33 cellular contexts compared by ENCODE assay signal in the genomic region with DNA sequence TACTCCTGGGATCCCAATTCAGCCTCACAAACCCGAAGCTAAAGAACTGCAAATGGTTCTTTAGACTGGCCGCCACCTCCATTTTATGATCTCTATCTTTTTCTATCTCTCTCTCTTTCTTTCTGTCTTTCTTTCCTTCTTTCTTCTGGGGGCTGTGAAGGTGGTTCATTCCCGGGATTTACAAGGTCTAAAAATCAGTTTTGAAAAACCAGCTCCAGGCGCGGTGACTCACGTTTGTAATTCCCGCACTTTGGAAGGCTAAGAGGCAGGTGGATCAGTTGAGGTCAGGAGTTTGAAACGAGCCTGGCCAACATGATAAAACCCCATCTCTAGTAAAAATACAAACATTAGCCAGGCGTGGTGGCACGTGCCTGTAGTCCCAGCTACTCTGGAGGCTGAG.
"Had no signal": no experiment of that assay in that cellular context is flagged by ENCODE, and none has a peak within 500 bp of the region (broad histone marks: within the 10 kb centered on the region; RNA-seq: fewer than 3 reads in every experiment).

No MANE protein-coding gene starts in this region.

- H3K4me3 Mint-ChIP-seq: activated CD4-positive, alpha-beta T cell treated with anti-CD3 and anti-CD28 coated beads for 36 hours; activated CD4-positive, alpha-beta T cell treated with anti-CD3 and anti-CD28 coated beads, Interleukin-2, amount 10 ng/mL, durations not matched to agents 7 days and 5 days; activated CD8-positive, alpha-beta T cell treated with anti-CD3 and anti-CD28 coated beads, Interleukin-2, amount 10 ng/mL, durations not matched to agents 7 days and 5 days; activated naive CD4-positive, alpha-beta T cell treated with anti-CD3 and anti-CD28 coated beads, Interleukin-2, amount 50 U/mL, for 24 hours; activated naive CD8-positive, alpha-beta T cell treated with anti-CD3 and anti-CD28 coated beads, Interleukin-2, amount 10 ng/mL, durations not matched to agents 7 days and 5 days; T-helper 1 cell treated with Interleukin-12 subunit alpha and Interleukin-12 subunit beta and Interleukin-4 antibody, amounts not matched to agents 30 μg/mL and 1 μg/mL, for 36 hours; T-helper 2 cell treated with Interferon-gamma antibody and Interleukin-4, amounts not matched to agents 5 μg/mL and 100 μg/mL, for 36 hours; WTC11 had no signal

- DNase-seq: activated CD4-positive, alpha-beta T cell treated with anti-CD3 and anti-CD28 coated beads for 36 hours; activated CD4-positive, alpha-beta T cell treated with anti-CD3 and anti-CD28 coated beads, Interleukin-2, amount 10 ng/mL, durations not matched to agents 7 days and 5 days; activated CD4-positive, alpha-beta T cell treated with anti-CD3 and anti-CD28 coated beads, Interleukin-2, amount 50 U/mL, for 48 hours; activated CD8-positive, alpha-beta memory T cell treated with anti-CD3 and anti-CD28 coated beads, Interleukin-2, amount 50 U/mL, for 48 hours; activated gamma-delta T cell; activated naive CD4-positive, alpha-beta T cell treated with Interleukin-2 at 50 U/mL for 16 hours; activated naive CD8-positive, alpha-beta T cell treated with anti-CD3 and anti-CD28 coated beads, Interleukin-2, amount 10 ng/mL, durations not matched to agents 7 days and 5 days; amygdala; body of pancreas; Kasumi-1; KBM-7; MG63; NCI-H1048; NCI-H1105 treated with DMSO at 0.1 percent for 48 hours; NCI-H1436 treated with DMSO at 0.1 percent for 48 hours; NCI-H1694 treated with DMSO at 0.1 percent for 48 hours; NCI-H2029; NCI-H510A; NCI-H526; NCI-H748 treated with DMSO at 0.1 percent for 48 hours; SHP77; SJCRH30 had no signal

- H3K36me3 ChIP-seq: ascending aorta, breast epithelium, MG63, SJCRH30 had no signal

- ATAC-seq: activated CD4-positive, alpha-beta T cell treated with anti-CD3 and anti-CD28 coated beads for 36 hours; activated CD4-positive, CD25-positive, alpha-beta regulatory T cell treated with anti-CD3 and anti-CD28 coated beads, Interleukin-2, amount 50 U/mL, for 24 hours; activated CD8-positive, alpha-beta T cell treated with anti-CD3 and anti-CD28 coated beads, Interleukin-2, amount 10 ng/mL, durations not matched to agents 7 days and 5 days; body of pancreas; Panc1; WTC11 had no signal

- H3K4me3 ChIP-seq: ascending aorta, body of pancreas, breast epithelium, MG63, SJCRH30, SK-N-MC had no signal

- H3K27me3 ChIP-seq: ascending aorta, body of pancreas, breast epithelium, MG63, SJCRH30 had no signal

- H3K9me3 Mint-ChIP-seq: activated CD4-positive, alpha-beta T cell treated with anti-CD3 and anti-CD28 coated beads, Interleukin-2, amount 10 ng/mL, durations not matched to agents 7 days and 5 days; activated naive CD8-positive, alpha-beta T cell treated with anti-CD3 and anti-CD28 coated beads, Interleukin-2, amount 10 ng/mL, durations not matched to agents 7 days and 5 days; activated T-helper 2 cell treated with anti-CD3 and anti-CD28 coated beads, Interferon-gamma antibody, Interleukin-2, Interleukin-4, amounts not matched to agents 10 μg/mL and 5 μg/mL and 100 μg/mL, durations not matched to agents 14 hours and 24 hours and 36 hours; T-helper 1 cell treated with Interleukin-12 subunit alpha and Interleukin-12 subunit beta and Interleukin-4 antibody, amounts not matched to agents 30 μg/mL and 1 μg/mL, for 36 hours; T-helper 2 cell treated with Interferon-gamma antibody and Interleukin-4, amounts not matched to agents 5 μg/mL and 100 μg/mL, for 36 hours; WTC11 had no signal

- H3K9me3 ChIP-seq: ascending aorta, body of pancreas, breast epithelium, MG63, SJCRH30 had no signal

- H3K27ac Mint-ChIP-seq: activated CD4-positive, alpha-beta T cell treated with anti-CD3 and anti-CD28 coated beads for 36 hours; activated CD4-positive, alpha-beta T cell treated with anti-CD3 and anti-CD28 coated beads, Interleukin-2, amount 10 ng/mL, durations not matched to agents 7 days and 5 days; activated CD8-positive, alpha-beta T cell treated with anti-CD3 and anti-CD28 coated beads, Interleukin-2, amount 10 ng/mL, durations not matched to agents 7 days and 5 days; activated naive CD4-positive, alpha-beta T cell treated with anti-CD3 and anti-CD28 coated beads, Interleukin-2, amount 50 U/mL, for 24 hours; activated naive CD8-positive, alpha-beta T cell treated with anti-CD3 and anti-CD28 coated beads, Interleukin-2, amount 10 ng/mL, durations not matched to agents 7 days and 5 days; activated T-helper 2 cell treated with anti-CD3 and anti-CD28 coated beads, Interferon-gamma antibody, Interleukin-2, Interleukin-4, amounts not matched to agents 10 μg/mL and 5 μg/mL and 100 μg/mL, durations not matched to agents 14 hours and 24 hours and 36 hours; T-helper 1 cell treated with Interleukin-12 subunit alpha and Interleukin-12 subunit beta and Interleukin-4 antibody, amounts not matched to agents 30 μg/mL and 1 μg/mL, for 36 hours; T-helper 2 cell treated with Interferon-gamma antibody and Interleukin-4, amounts not matched to agents 5 μg/mL and 100 μg/mL, for 36 hours; WTC11 had no signal

- H3K4me1 Mint-ChIP-seq: activated CD4-positive, alpha-beta T cell treated with anti-CD3 and anti-CD28 coated beads for 36 hours; activated CD4-positive, alpha-beta T cell treated with anti-CD3 and anti-CD28 coated beads, Interleukin-2, amount 10 ng/mL, durations not matched to agents 7 days and 5 days; activated naive CD4-positive, alpha-beta T cell treated with anti-CD3 and anti-CD28 coated beads, Interleukin-2, amount 50 U/mL, for 24 hours; activated naive CD8-positive, alpha-beta T cell treated with anti-CD3 and anti-CD28 coated beads, Interleukin-2, amount 10 ng/mL, durations not matched to agents 7 days and 5 days; WTC11 had no signal

- H3K4me1 ChIP-seq: breast epithelium, SJCRH30 had no signal

- H3K36me3 Mint-ChIP-seq: activated naive CD4-positive, alpha-beta T cell treated with anti-CD3 and anti-CD28 coated beads, Interleukin-2, amount 50 U/mL, for 24 hours; activated naive CD8-positive, alpha-beta T cell treated with anti-CD3 and anti-CD28 coated beads, Interleukin-2, amount 10 ng/mL, durations not matched to agents 7 days and 5 days; WTC11 had no signal

- H3K27ac ChIP-seq: ascending aorta, body of pancreas, breast epithelium, SJCRH30, SK-N-MC had no signal

- H3K27me3 Mint-ChIP-seq: activated CD4-positive, alpha-beta T cell treated with anti-CD3 and anti-CD28 coated beads, Interleukin-2, amount 10 ng/mL, durations not matched to agents 7 days and 5 days; activated naive CD4-positive, alpha-beta T cell treated with anti-CD3 and anti-CD28 coated beads, Interleukin-2, amount 50 U/mL, for 24 hours had no signal
